ENCODE assay signal across 6 cellular contexts in the genomic region with DNA sequence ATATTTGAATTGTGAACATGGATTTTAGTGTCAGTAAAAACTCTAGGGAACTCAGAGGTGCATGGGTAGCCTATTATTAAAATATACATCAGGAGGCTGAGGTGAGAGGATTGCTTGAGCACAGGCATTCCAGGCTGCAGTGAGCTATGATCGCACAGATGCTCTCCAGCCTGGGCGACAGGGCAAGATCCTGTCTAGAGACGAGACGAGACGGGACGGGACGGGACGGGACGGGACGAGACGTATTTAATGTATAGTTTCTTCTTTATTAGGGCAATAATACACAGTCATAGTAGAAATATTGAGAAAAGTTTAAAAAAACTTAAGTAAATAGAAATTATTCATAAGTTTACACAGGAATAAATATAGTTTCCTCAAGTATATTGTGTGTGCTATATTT.
"Had no signal": no experiment of that assay in that cellular context is flagged by ENCODE, and none has a peak within 500 bp of the region (broad histone marks: within the 10 kb centered on the region; RNA-seq: fewer than 3 reads in every experiment).

No MANE protein-coding gene starts in this region.

- H3K4me3 ChIP-seq: K562 had no signal

- DNase-seq: IMR-90, KBM-7 had no signal

- H3K27ac Mint-ChIP-seq: IgD-negative memory B cell had no signal

- H3K27me3 Mint-ChIP-seq: IgD-negative memory B cell had no signal

- H3K27ac ChIP-seq: HL-60 had no signal

- H3K4me3 Mint-ChIP-seq: IgD-negative memory B cell had no signal

- ATAC-seq: HepG2, K562 had no signal
